ENCODE assay signal across 8 cellular contexts in the genomic region with DNA sequence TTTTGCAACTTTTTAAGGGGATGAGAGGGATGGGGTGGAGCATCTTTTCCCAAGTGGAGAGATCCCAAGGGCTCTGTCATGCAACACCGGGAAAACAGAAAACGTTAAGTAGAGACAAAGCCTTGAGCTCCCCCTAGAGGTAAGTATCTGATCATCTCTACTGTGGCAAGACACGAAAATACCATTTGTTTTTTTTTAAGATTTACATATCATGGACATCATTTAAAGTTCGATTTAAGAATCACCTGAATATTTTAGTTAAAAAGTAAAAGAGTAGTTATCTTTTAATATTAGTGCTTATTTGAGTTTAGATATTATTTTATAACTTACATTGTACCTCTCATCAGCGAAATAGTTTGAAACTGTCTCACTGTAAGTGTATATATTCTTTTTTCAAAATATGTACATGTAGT.
DNase-seq lines count a peak whose midpoint lies in the region; ATAC-seq and TF ChIP-seq lines count a peak whose summit lies in the region.

No MANE protein-coding gene starts in this region.

- no peak for TF ChIP-seq POLR2A in esophagus squamous epithelium (IDR thresholded peaks at IDR 0.05)

- H3K27ac ChIP-seq in esophagus squamous epithelium: no peak overlapping the region

- in situ Hi-C loops in SK-MEL-5 (cut with HindIII; ENCODE audit: low pct_unique_long_range_greater_than_20kb, low sequenced_read_pairs): no loop called here

- no peak overlapping the region for H3K4me3 ChIP-seq in esophagus squamous epithelium

- H3K4me1 Mint-ChIP-seq in naive B cell: peaks cover 0 to 5% (median 4%) of the 10 kb centered on the region in 3 donors

- H3K36me3 ChIP-seq in esophagus squamous epithelium: no peaks in the 10 kb centered on the region

- H3K27ac Mint-ChIP-seq in naive B cell: peak overlapping the region in 1 of 6 donors; percentile 28

- peaks cover 0 to 3% (median 0%) of the 10 kb centered on the region in 3 donors for H3K27me3 Mint-ChIP-seq in naive B cell

- 22 to 23% methylated on average over 5 of the region's 5 CpGs for WGBS in esophagus squamous epithelium, 2 donors

- peaks cover 0 to 3% (median 0%) of the 10 kb centered on the region in 7 donors for H3K9me3 Mint-ChIP-seq in naive B cell

- intact Hi-C loops in esophagus squamous epithelium (cut with DNase I): no loop called here

- ATAC-seq in GM19035 (IDR thresholded peaks at IDR 0.05; ENCODE audit: unreplicated experiment) (peak; percentile 62), naive B cell (ENCODE audit: low read depth in 2 of 2) (no peak), GM18498 (IDR thresholded peaks at IDR 0.05; ENCODE audit: unreplicated experiment) (no peak), HG03025 (IDR thresholded peaks at IDR 0.05; ENCODE audit: low FRiP score, unreplicated experiment) (no peak)

- DNase-seq in CD1c-positive myeloid dendritic cell (ENCODE audit: extremely low spot score): peak; percentile 59
- DNase-seq in SK-MEL-5 (ENCODE audit: low read depth, low spot score): peak; percentile 79
- no peak for DNase-seq in esophagus squamous epithelium (lab: John Stamatoyannopoulos, UW)
- peak; percentile 14 for DNase-seq in naive B cell

- no peak overlapping the region for H3K4me3 Mint-ChIP-seq in naive B cell

- H3K27me3 ChIP-seq in esophagus squamous epithelium: no peaks in the 10 kb centered on the region

- TF ChIP-seq CTCF in LNCAP (IDR thresholded peaks at IDR 0.05) (peak; percentile 75), esophagus squamous epithelium (IDR thresholded peaks at IDR 0.05) (peak in 5 of 6 experiments; percentile 49 to 70 (median 54))

- H3K4me1 ChIP-seq in esophagus squamous epithelium: peaks cover 0 to 4% (median 0%) of the 10 kb centered on the region in 3 donors

- no peaks in the 10 kb centered on the region for H3K9me3 ChIP-seq in esophagus squamous epithelium

- no peaks in the 10 kb centered on the region for H3K36me3 Mint-ChIP-seq in naive B cell
